In the genomic region with DNA sequence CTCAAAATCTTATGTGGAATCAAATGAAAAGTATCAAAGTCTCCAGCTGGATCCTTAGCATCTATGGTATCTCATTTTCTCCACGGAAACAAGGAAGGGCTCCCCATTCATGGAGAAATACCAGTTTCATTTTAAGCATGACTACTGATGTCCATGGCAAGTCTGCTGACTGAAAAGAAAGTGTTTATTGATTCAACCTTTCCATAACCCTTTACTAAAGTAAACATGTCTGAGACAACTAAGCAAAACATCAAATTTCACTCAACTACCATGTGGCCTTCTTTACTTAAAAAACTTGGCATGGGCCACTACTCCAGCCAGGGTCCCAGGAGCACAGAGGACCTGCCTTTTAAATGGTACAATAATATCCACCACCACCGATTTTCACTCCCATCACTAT, we compare ENCODE assay signal across 20 cellular contexts.
"Had no signal": no experiment of that assay in that cellular context is flagged by ENCODE, and none has a peak within 500 bp of the region (broad histone marks: within the 10 kb centered on the region; RNA-seq: fewer than 3 reads in every experiment).

No MANE protein-coding gene starts in this region.

- FAIRE-seq: small intestine had no signal

- H3K27me3 ChIP-seq: esophagus muscularis mucosa, foreskin keratinocyte, heart right ventricle, neutrophil, suprapubic skin, thyroid gland, uterus had no signal

- H3K4me3 ChIP-seq: esophagus muscularis mucosa, heart right ventricle, mucosa of descending colon, suprapubic skin, thyroid gland, uterus had no signal

- H3K4me1 ChIP-seq: heart right ventricle, suprapubic skin, uterus had no signal

- H3K27ac Mint-ChIP-seq: dendritic cell treated with granulocyte-macrophage colony-stimulating factor and Interleukin-4, amounts not matched to agents 40 ng/mL and 50 ng/mL, for 4 days; effector memory CD8-positive, alpha-beta T cell; naive thymus-derived CD8-positive, alpha-beta T cell; type B pancreatic cell had no signal

- H3K36me3 ChIP-seq: esophagus muscularis mucosa, heart right ventricle, neutrophil, suprapubic skin, thyroid gland, uterus had no signal

- H3K36me3 Mint-ChIP-seq: naive thymus-derived CD8-positive, alpha-beta T cell; type B pancreatic cell had no signal

- H3K9me3 ChIP-seq: esophagus muscularis mucosa, mucosa of descending colon, neutrophil, suprapubic skin, thyroid gland, uterus had no signal

- H3K4me1 Mint-ChIP-seq: central memory CD8-positive, alpha-beta T cell; naive thymus-derived CD8-positive, alpha-beta T cell had no signal

- H3K27ac ChIP-seq: epithelial cell of prostate, esophagus muscularis mucosa, foreskin keratinocyte, heart right ventricle, neutrophil, suprapubic skin, thyroid gland, uterus had no signal

- ATAC-seq: effector memory CD8-positive, alpha-beta T cell; foreskin keratinocyte; heart right ventricle; left ventricle myocardium superior; naive thymus-derived CD8-positive, alpha-beta T cell; stimulated activated naive CD8-positive, alpha-beta T cell treated with anti-CD3 and anti-CD28 coated beads, Interleukin-15, Interleukin-2, amounts not matched to agents 100 U/mL and 50 U/mL, for 24 hours had no signal

- H3K4me3 Mint-ChIP-seq: central memory CD8-positive, alpha-beta T cell; dendritic cell treated with granulocyte-macrophage colony-stimulating factor and Interleukin-4, amounts not matched to agents 40 ng/mL and 50 ng/mL, for 4 days; effector memory CD8-positive, alpha-beta T cell; naive thymus-derived CD8-positive, alpha-beta T cell; type B pancreatic cell had no signal

- DNase-seq: effector memory CD8-positive, alpha-beta T cell; foreskin keratinocyte; heart right ventricle; left colon; left ventricle myocardium superior; mucosa of descending colon; naive thymus-derived CD8-positive, alpha-beta T cell; posterior cingulate gyrus; small intestine; stimulated activated CD4-positive, alpha-beta T cell treated with anti-CD3 and anti-CD28 coated beads, Interleukin-2, amount 100 ng/mL, for 48 hours; stimulated activated naive CD8-positive, alpha-beta T cell treated with anti-CD3 and anti-CD28 coated beads, Interleukin-15, Interleukin-2, amounts not matched to agents 100 U/mL and 50 U/mL, for 24 hours; thyroid gland; uterus had no signal

- H3K27me3 Mint-ChIP-seq: central memory CD8-positive, alpha-beta T cell; dendritic cell treated with granulocyte-macrophage colony-stimulating factor and Interleukin-4, amounts not matched to agents 40 ng/mL and 50 ng/mL, for 4 days; effector memory CD8-positive, alpha-beta T cell; naive thymus-derived CD8-positive, alpha-beta T cell had no signal
